ENCODE assay signal across 11 cellular contexts in the genomic region with DNA sequence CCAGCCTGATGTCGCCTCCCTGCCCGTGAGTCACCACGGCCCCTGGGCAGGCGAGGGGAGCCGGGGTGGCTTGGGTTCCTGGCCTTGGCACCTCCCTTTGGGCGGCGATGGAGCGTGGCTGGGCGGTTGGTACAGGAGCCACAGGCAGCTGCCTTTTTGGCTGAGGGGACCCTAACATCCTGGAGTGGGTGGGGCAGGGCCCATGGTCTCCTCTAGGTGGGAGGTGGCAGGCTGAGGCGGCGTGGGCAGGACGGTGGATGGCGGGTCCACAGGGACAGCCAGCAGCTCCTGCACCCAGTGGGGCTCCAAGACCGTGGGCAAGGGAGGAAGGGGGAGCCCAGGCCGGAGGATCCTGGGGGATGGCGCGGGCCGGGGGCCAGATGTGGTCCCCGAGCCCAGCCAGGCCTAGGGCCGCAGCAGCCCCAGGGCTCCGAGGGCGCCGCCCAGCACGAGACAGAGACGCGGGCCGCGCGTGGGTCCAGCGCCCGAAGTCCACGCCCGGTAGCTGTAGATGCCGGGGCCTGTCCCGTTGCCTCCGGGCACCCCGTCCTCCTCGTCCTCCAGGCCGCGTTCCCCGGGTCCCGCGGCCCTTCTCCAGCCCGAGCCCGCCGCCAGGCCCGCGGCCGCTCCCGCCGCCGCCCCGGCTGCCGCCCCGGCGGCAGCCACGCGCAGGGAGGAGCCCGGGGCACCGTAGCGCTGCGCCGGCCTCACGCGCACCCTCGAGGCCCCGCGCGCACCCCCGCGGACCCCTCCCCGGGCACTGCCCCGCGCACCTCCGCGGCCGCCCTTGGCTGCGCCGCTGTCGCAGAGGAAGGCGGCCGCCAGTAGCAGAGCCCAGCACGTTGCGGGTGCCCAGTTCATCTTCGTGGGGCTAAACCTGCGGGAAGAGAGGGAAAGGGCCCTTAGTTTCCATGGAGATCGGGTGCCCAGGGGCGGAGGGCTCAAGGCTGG. TPM values are rescaled to one million over a fixed set of nuclear protein-coding genes. Genes with fewer than 3 reads are reported as not detected.
DNase-seq lines count a peak whose midpoint lies in the region; ATAC-seq, FAIRE-seq and TF ChIP-seq lines count a peak whose summit lies in the region.
"Had no signal": no experiment of that assay in that cellular context is flagged by ENCODE, and none has a peak within 500 bp of the region (broad histone marks: within the 10 kb centered on the region; RNA-seq: fewer than 3 reads in every experiment).

No MANE protein-coding gene starts in this region.

- no peak overlapping the region for H2AFZ ChIP-seq in keratinocyte (ENCODE audit: control insufficient read depth, low read length)

- peaks cover 6% of the 10 kb centered on the region for H3K36me3 Mint-ChIP-seq in activated CD4-positive, alpha-beta T cell treated with anti-CD3 and anti-CD28 coated beads for 36 hours (ENCODE audit: low read depth)
- peaks cover 3% of the 10 kb centered on the region for H3K36me3 Mint-ChIP-seq in activated naive CD8-positive, alpha-beta T cell treated with anti-CD3 and anti-CD28 coated beads for 36 hours
- H3K36me3 Mint-ChIP-seq in stimulated activated naive B cell treated with anti-CD40 and anti-IgM and Interleukin-4, amounts not matched to agents 10 μg/mL and 1 μg/mL and 100 μg/mL, for 72 hours: peaks cover 19 to 29% of the 10 kb centered on the region in 2 donors

- FAIRE-seq in keratinocyte (lab: Jason Lieb, UNC): no peak

- no peaks in the 10 kb centered on the region for H3K79me2 ChIP-seq in keratinocyte (ENCODE audit: control insufficient read depth, insufficient read depth, low read length)

- no peak overlapping the region for H3K27ac Mint-ChIP-seq in activated CD4-positive, alpha-beta T cell treated with anti-CD3 and anti-CD28 coated beads for 36 hours
- H3K27ac Mint-ChIP-seq in activated naive CD8-positive, alpha-beta T cell treated with anti-CD3 and anti-CD28 coated beads for 36 hours: no peak overlapping the region
- H3K27ac Mint-ChIP-seq in stimulated activated naive B cell treated with anti-CD40 and anti-IgM and Interleukin-4, amounts not matched to agents 10 μg/mL and 1 μg/mL and 100 μg/mL, for 72 hours: peak overlapping the region; percentile 31

- peak overlapping the region; percentile 5 for H3K4me2 ChIP-seq in keratinocyte (ENCODE audit: control insufficient read depth, extremely low read depth, insufficient read depth, low read depth, low read length)

- H3K4me1 ChIP-seq in keratinocyte (ENCODE audit: control insufficient read depth, extremely low read depth, insufficient read depth, low read length): no peaks in the 10 kb centered on the region

- H3K4me1 Mint-ChIP-seq in activated CD4-positive, alpha-beta T cell treated with anti-CD3 and anti-CD28 coated beads for 36 hours: no peaks in the 10 kb centered on the region
- no peaks in the 10 kb centered on the region for H3K4me1 Mint-ChIP-seq in activated naive CD8-positive, alpha-beta T cell treated with anti-CD3 and anti-CD28 coated beads for 36 hours
- peaks cover 8 to 12% of the 10 kb centered on the region in 2 donors for H3K4me1 Mint-ChIP-seq in stimulated activated naive B cell treated with anti-CD40 and anti-IgM and Interleukin-4, amounts not matched to agents 10 μg/mL and 1 μg/mL and 100 μg/mL, for 72 hours

- CTCF ChIA-PET in activated CD4-positive, alpha-beta T cell treated with anti-CD3 and anti-CD28 coated beads for 36 hours (lab: Charles Lee): no interaction called here

- peaks cover 2% of the 10 kb centered on the region for H3K9me1 ChIP-seq in keratinocyte (ENCODE audit: control insufficient read depth, extremely low read depth, insufficient read depth, low read length)

- ATAC-seq in activated CD4-positive, alpha-beta T cell treated with anti-CD3 and anti-CD28 coated beads for 36 hours: peak; percentile 43
- peak; percentile 52 to 58 for ATAC-seq in stimulated activated naive B cell treated with anti-CD40 and anti-IgM and Interleukin-4, amounts not matched to agents 10 μg/mL and 1 μg/mL and 100 μg/mL, for 72 hours (replicated peaks)
- no peak for ATAC-seq in GM19328 (IDR thresholded peaks at IDR 0.05; ENCODE audit: unreplicated experiment)
- ATAC-seq in HG03280 (IDR thresholded peaks at IDR 0.05; ENCODE audit: unreplicated experiment): no peak

- peaks cover 14% of the 10 kb centered on the region in 2 experiments for H3K36me3 ChIP-seq in keratinocyte (ENCODE audit: control insufficient read depth in 2 of 2, extremely low read depth in 1 of 2, insufficient read depth in 2 of 2, low read length in 2 of 2)
- H3K36me3 ChIP-seq: uterus had no signal

- DNase-seq in activated CD4-positive, alpha-beta T cell treated with anti-CD3 and anti-CD28 coated beads for 36 hours: no peak
- DNase-seq in activated CD4-positive, alpha-beta T cell treated with anti-CD3 and anti-CD28 coated beads, Interleukin-2, amount 50 U/mL, for 4 hours: no peak
- no peak for DNase-seq in activated naive CD8-positive, alpha-beta T cell treated with anti-CD3 and anti-CD28 coated beads for 36 hours
- DNase-seq in keratinocyte (ENCODE audit: low read depth, low spot score) (no peak), glomerular visceral epithelial cell (ENCODE audit: extremely low spot score) (no peak)
- DNase-seq in stimulated activated naive B cell treated with anti-CD40 and anti-IgM and Interleukin-4, amounts not matched to agents 10 μg/mL and 1 μg/mL and 100 μg/mL, for 72 hours: peak; percentile 6
- DNase-seq: kidney glomerular epithelial cell, uterus had no signal

- H4K20me1 ChIP-seq in keratinocyte (ENCODE audit: control insufficient read depth, extremely low read depth, insufficient read depth, low read length): peaks cover 11% of the 10 kb centered on the region

- peaks cover 10% of the 10 kb centered on the region for H3K27me3 ChIP-seq in keratinocyte (ENCODE audit: control insufficient read depth, extremely low read depth, insufficient read depth, low read length)
- H3K27me3 ChIP-seq: uterus had no signal

- TF ChIP-seq CTCF in keratinocyte (optimal IDR thresholded peaks at IDR 0.05 in 1 of 3, IDR thresholded peaks at IDR 0.05 in 1 of 3, conservative IDR thresholded peaks at IDR 0.05 in 1 of 3; ENCODE audit: extremely low read depth in 1 of 3, insufficient read depth in 2 of 3, low read length in 3 of 3): no peak

- POLR2A ChIA-PET in activated CD4-positive, alpha-beta T cell treated with anti-CD3 and anti-CD28 coated beads for 36 hours (lab: Charles Lee): no interaction called here

- H3K4me3 ChIP-seq in keratinocyte (ENCODE audit: control insufficient read depth in 2 of 3, extremely low read depth in 1 of 3, insufficient read depth in 2 of 3, low read depth in 1 of 3, low read length in 3 of 3): no peak overlapping the region
- H3K4me3 ChIP-seq: uterus had no signal

- H3K27me3 Mint-ChIP-seq in activated CD4-positive, alpha-beta T cell treated with anti-CD3 and anti-CD28 coated beads for 36 hours: peaks cover 2% of the 10 kb centered on the region
- peaks cover 3% of the 10 kb centered on the region for H3K27me3 Mint-ChIP-seq in activated naive CD8-positive, alpha-beta T cell treated with anti-CD3 and anti-CD28 coated beads for 36 hours
- no peaks in the 10 kb centered on the region for H3K27me3 Mint-ChIP-seq in stimulated activated naive B cell treated with anti-CD40 and anti-IgM and Interleukin-4, amounts not matched to agents 10 μg/mL and 1 μg/mL and 100 μg/mL, for 72 hours

- H3K9me3 ChIP-seq in keratinocyte (ENCODE audit: control insufficient read depth, low read depth, low read length): no peaks in the 10 kb centered on the region
- H3K9me3 ChIP-seq: uterus had no signal

- H3K4me3 Mint-ChIP-seq in activated CD4-positive, alpha-beta T cell treated with anti-CD3 and anti-CD28 coated beads for 36 hours: no peak overlapping the region
- peak overlapping the region; percentile 18 for H3K4me3 Mint-ChIP-seq in activated naive CD8-positive, alpha-beta T cell treated with anti-CD3 and anti-CD28 coated beads for 36 hours
- H3K4me3 Mint-ChIP-seq in stimulated activated naive B cell treated with anti-CD40 and anti-IgM and Interleukin-4, amounts not matched to agents 10 μg/mL and 1 μg/mL and 100 μg/mL, for 72 hours: peak overlapping the region; percentile 78 to 83

- no peak overlapping the region for H3K27ac ChIP-seq in keratinocyte (ENCODE audit: control insufficient read depth, insufficient read depth, low read length)
- H3K27ac ChIP-seq: uterus had no signal

- no peaks in the 10 kb centered on the region for H3K9me3 Mint-ChIP-seq in activated CD4-positive, alpha-beta T cell treated with anti-CD3 and anti-CD28 coated beads for 36 hours (ENCODE audit: low read depth)
- H3K9me3 Mint-ChIP-seq in activated naive CD8-positive, alpha-beta T cell treated with anti-CD3 and anti-CD28 coated beads for 36 hours: no peaks in the 10 kb centered on the region
- H3K9me3 Mint-ChIP-seq in stimulated activated naive B cell treated with anti-CD40 and anti-IgM and Interleukin-4, amounts not matched to agents 10 μg/mL and 1 μg/mL and 100 μg/mL, for 72 hours: no peaks in the 10 kb centered on the region

- H3K9ac ChIP-seq in keratinocyte (ENCODE audit: control insufficient read depth, extremely low read depth, insufficient read depth, low read length): no peak overlapping the region

- dilution Hi-C loops in keratinocyte (cut with MboI; ENCODE audit: extremely low pct_ligation_motif_present, low sequenced_read_pairs): no loop called here

- intact Hi-C loops in activated CD4-positive, alpha-beta T cell treated with anti-CD3 and anti-CD28 coated beads for 36 hours (cut with DNase I, micrococcal nuclease): no loop called here

RNA-seq across cellular contexts. Expression of a gene that starts 1.3 kb away (rescaled TPM):
- not detected for total RNA-seq in activated CD4-positive, alpha-beta T cell treated with anti-CD3 and anti-CD28 coated beads for 36 hours
- not detected for total RNA-seq in activated naive CD8-positive, alpha-beta T cell treated with anti-CD3 and anti-CD28 coated beads for 36 hours
- 0.01 to 0.04 TPM (median 0.02 TPM) in 3 replicates for polyA plus RNA-seq in keratinocyte
- not detected for polyA plus RNA-seq in keratinocyte (2011; ENCODE audit: low read depth)
- polyA plus RNA-seq in keratinocyte (2011; cell fraction: cytosol; rRNA removed): 0.04 and 0.06 TPM in 2 replicates
- 0.08 and 0.10 TPM in 2 replicates for polyA plus RNA-seq in keratinocyte (2011; cell fraction: nucleus; rRNA removed)
- polyA plus RNA-seq in keratinocyte (2012; ENCODE audit: low replicate concordance): 1.1 and 1.2 TPM in 2 replicates
- 0.13 TPM in 1 of 3 replicates, not detected in the others for polyA minus RNA-seq in keratinocyte
- not detected for polyA minus RNA-seq in keratinocyte (2011; cell fraction: cytosol; rRNA and poly(A)+ RNA removed)
- polyA minus RNA-seq in keratinocyte (2011; cell fraction: nucleus; rRNA and poly(A)+ RNA removed): 0.16 and 0.21 TPM in 2 replicates
- total RNA-seq: RPMI7951 had no signal

RNA-seq across cellular contexts. Expression of a gene that starts 29.1 kb away (rescaled TPM):
- total RNA-seq in activated CD4-positive, alpha-beta T cell treated with anti-CD3 and anti-CD28 coated beads for 36 hours: 10 to 100 TPM; 46.9 to 52.1 TPM
- total RNA-seq in activated naive CD8-positive, alpha-beta T cell treated with anti-CD3 and anti-CD28 coated beads for 36 hours: 10 to 100 TPM; 50.2 to 51.6 TPM
- 30.8 to 36.9 TPM (median 31.6 TPM) in 3 replicates for polyA plus RNA-seq in keratinocyte
- polyA plus RNA-seq in keratinocyte (2011; ENCODE audit: low read depth): 16.6 TPM
- 19.8 and 23.8 TPM in 2 replicates for polyA plus RNA-seq in keratinocyte (2011; cell fraction: cytosol; rRNA removed)
- polyA plus RNA-seq in keratinocyte (2011; cell fraction: nucleus; rRNA removed): 90.1 and 94.9 TPM in 2 replicates
- polyA plus RNA-seq in keratinocyte (2012; ENCODE audit: low replicate concordance): 14.8 and 26.6 TPM in 2 replicates
- 23.3 to 40.4 TPM (median 28.1 TPM) in 3 replicates for polyA minus RNA-seq in keratinocyte
- polyA minus RNA-seq in keratinocyte (2011; cell fraction: cytosol; rRNA and poly(A)+ RNA removed): 8.6 TPM
- 25.7 and 29.6 TPM in 2 replicates for polyA minus RNA-seq in keratinocyte (2011; cell fraction: nucleus; rRNA and poly(A)+ RNA removed)

RNA-seq across cellular contexts. Expression of a gene that starts 30.6 kb away (rescaled TPM):
- total RNA-seq in activated CD4-positive, alpha-beta T cell treated with anti-CD3 and anti-CD28 coated beads for 36 hours: 1 to 10 TPM; 1.4 to 1.7 TPM
- under 1 TPM; 0.28 to 0.45 TPM for total RNA-seq in activated naive CD8-positive, alpha-beta T cell treated with anti-CD3 and anti-CD28 coated beads for 36 hours
- 0.58 to 0.75 TPM (median 0.70 TPM) in 3 replicates for polyA plus RNA-seq in keratinocyte
- polyA plus RNA-seq in keratinocyte (2011; ENCODE audit: low read depth): 0.52 TPM
- polyA plus RNA-seq in keratinocyte (2011; cell fraction: cytosol; rRNA removed): 0.22 and 0.33 TPM in 2 replicates
- 1.7 and 3.2 TPM in 2 replicates for polyA plus RNA-seq in keratinocyte (2011; cell fraction: nucleus; rRNA removed)
- polyA plus RNA-seq in keratinocyte (2012; ENCODE audit: low replicate concordance): 0.14 and 1.3 TPM in 2 replicates
- polyA minus RNA-seq in keratinocyte: 0.73 to 1.7 TPM (median 1.6 TPM) in 3 replicates
- not detected for polyA minus RNA-seq in keratinocyte (2011; cell fraction: cytosol; rRNA and poly(A)+ RNA removed)
- 2.0 and 3.0 TPM in 2 replicates for polyA minus RNA-seq in keratinocyte (2011; cell fraction: nucleus; rRNA and poly(A)+ RNA removed)

RNA-seq across cellular contexts. Expression of a gene that starts 44.0 kb away (rescaled TPM):
- total RNA-seq in activated CD4-positive, alpha-beta T cell treated with anti-CD3 and anti-CD28 coated beads for 36 hours: 1 to 10 TPM; 3.0 to 6.2 TPM
- total RNA-seq in activated naive CD8-positive, alpha-beta T cell treated with anti-CD3 and anti-CD28 coated beads for 36 hours: 1 to 10 TPM; 4.6 to 4.7 TPM
- polyA plus RNA-seq in keratinocyte: 2.5 to 2.8 TPM (median 2.6 TPM) in 3 replicates
- polyA plus RNA-seq in keratinocyte (2011; ENCODE audit: low read depth): 1.3 TPM
- 1.4 and 2.8 TPM in 2 replicates for polyA plus RNA-seq in keratinocyte (2011; cell fraction: cytosol; rRNA removed)
- 4.4 and 4.8 TPM in 2 replicates for polyA plus RNA-seq in keratinocyte (2011; cell fraction: nucleus; rRNA removed)
- 2.3 and 3.2 TPM in 2 replicates for polyA plus RNA-seq in keratinocyte (2012; ENCODE audit: low replicate concordance)
- polyA minus RNA-seq in keratinocyte: 1.7 to 2.8 TPM (median 2.8 TPM) in 3 replicates
- 3.1 TPM for polyA minus RNA-seq in keratinocyte (2011; cell fraction: cytosol; rRNA and poly(A)+ RNA removed)
- polyA minus RNA-seq in keratinocyte (2011; cell fraction: nucleus; rRNA and poly(A)+ RNA removed): 1.7 and 2.0 TPM in 2 replicates

RNA-seq across cellular contexts. Expression of a gene that starts 49.9 kb away (rescaled TPM):
- total RNA-seq in activated CD4-positive, alpha-beta T cell treated with anti-CD3 and anti-CD28 coated beads for 36 hours: 10 to 100 TPM; 42.0 to 56.7 TPM
- 10 to 100 TPM; 58.1 to 62.2 TPM for total RNA-seq in activated naive CD8-positive, alpha-beta T cell treated with anti-CD3 and anti-CD28 coated beads for 36 hours
- polyA plus RNA-seq in keratinocyte: 18.1 to 73.9 TPM (median 27.1 TPM) in 3 replicates
- polyA plus RNA-seq in keratinocyte (2011; ENCODE audit: low read depth): 14.8 TPM
- 44.0 and 61.2 TPM in 2 replicates for polyA plus RNA-seq in keratinocyte (2011; cell fraction: cytosol; rRNA removed)
- 29.7 and 31.8 TPM in 2 replicates for polyA plus RNA-seq in keratinocyte (2011; cell fraction: nucleus; rRNA removed)
- polyA plus RNA-seq in keratinocyte (2012; ENCODE audit: low replicate concordance): 51.7 and 67.9 TPM in 2 replicates
- polyA minus RNA-seq in keratinocyte: 18.8 to 37.9 TPM (median 19.9 TPM) in 3 replicates
- 24.2 TPM for polyA minus RNA-seq in keratinocyte (2011; cell fraction: cytosol; rRNA and poly(A)+ RNA removed)
- 4.7 and 10.5 TPM in 2 replicates for polyA minus RNA-seq in keratinocyte (2011; cell fraction: nucleus; rRNA and poly(A)+ RNA removed)

Comparison
In these comparisons a context has a peak if more than half of its experiments do, and no peak if none do; other contexts are left out.
1. ATAC-seq: peak in activated CD4-positive, alpha-beta T cell treated with anti-CD3 and anti-CD28 coated beads for 36 hours (single experiment) and stimulated activated naive B cell treated with anti-CD40 and anti-IgM and Interleukin-4, amounts not matched to agents 10 μg/mL and 1 μg/mL and 100 μg/mL, for 72 hours (2 of 2); none in GM19328 (single experiment) and HG03280 (single experiment).